8 cellular contexts compared by ENCODE assay signal in the genomic region with DNA sequence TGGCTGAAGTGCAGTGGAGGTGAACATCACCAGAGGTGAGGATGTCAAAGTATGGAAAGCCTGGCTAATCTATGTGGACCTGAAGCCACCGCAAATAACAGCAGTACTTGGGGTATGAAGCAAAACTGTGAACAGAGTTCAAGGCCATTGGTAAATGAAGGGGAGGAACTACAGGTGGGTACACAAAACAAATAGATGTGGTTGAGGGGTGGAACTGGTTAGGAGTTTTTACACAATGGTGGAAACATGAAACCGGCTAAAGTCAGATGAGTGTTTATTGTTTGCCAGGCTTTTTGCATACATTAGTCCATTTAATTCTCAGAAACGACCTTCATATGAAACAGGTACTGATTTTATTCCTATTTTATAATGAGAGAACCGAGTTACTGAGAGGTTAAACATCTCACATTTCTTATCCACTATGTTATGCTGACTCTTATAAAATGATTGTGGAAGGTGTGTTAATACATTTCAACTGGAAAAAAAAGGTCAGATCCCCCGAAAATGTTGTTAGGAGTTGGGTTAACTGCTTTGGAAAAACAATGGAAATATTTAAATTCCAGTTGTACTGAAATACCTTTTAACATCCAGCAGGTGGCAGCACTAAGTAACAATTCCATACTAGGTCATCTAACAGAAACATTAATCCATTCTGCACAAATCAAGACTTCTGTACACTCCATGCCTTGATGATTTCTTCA. TPM values are rescaled to one million over a fixed set of nuclear protein-coding genes. Genes with fewer than 3 reads are reported as not detected.
A peak's percentile ranks its signal among the peaks of the same experiment; 100 is the strongest.
DNase-seq lines count a peak whose midpoint lies in the region; ATAC-seq and TF ChIP-seq lines count a peak whose summit lies in the region.

No MANE protein-coding gene starts in this region.

- no peaks in the 10 kb centered on the region for H3K27me3 ChIP-seq in uterus

- TF ChIP-seq CTCF in AG10803 (conservative IDR thresholded peaks at IDR 0.05; ENCODE audit: low read length) (peak; percentile 67), GM12875 (IDR thresholded peaks at IDR 0.05; ENCODE audit: borderline replicate concordance, insufficient read depth, low read depth, low read length) (peak; percentile 31; the same call in 1 of the 2 replicates), uterus (IDR thresholded peaks at IDR 0.05) (peak; percentile 53 to 65 (median 58))
- TF ChIP-seq CTCF in activated CD8-positive, alpha-beta T cell treated with anti-CD3 and anti-CD28 coated beads for 36 hours (IDR thresholded peaks at IDR 0.05), result peak; percentile 90

- TF ChIP-seq POLR2A in uterus (IDR thresholded peaks at IDR 0.05), result no peak

- H3K9me3 Mint-ChIP-seq in activated CD8-positive, alpha-beta T cell treated with anti-CD3 and anti-CD28 coated beads for 36 hours, result no peaks in the 10 kb centered on the region

- peaks cover 6% of the 10 kb centered on the region for H3K4me1 Mint-ChIP-seq in activated CD8-positive, alpha-beta T cell treated with anti-CD3 and anti-CD28 coated beads for 36 hours (ENCODE audit: low read depth)

- peaks cover 64% of the 10 kb centered on the region for H3K36me3 Mint-ChIP-seq in activated CD8-positive, alpha-beta T cell treated with anti-CD3 and anti-CD28 coated beads for 36 hours (ENCODE audit: low read depth)

- no peak overlapping the region for H3K27ac Mint-ChIP-seq in activated CD8-positive, alpha-beta T cell treated with anti-CD3 and anti-CD28 coated beads for 36 hours

- no peak overlapping the region for H3K4me3 Mint-ChIP-seq in activated CD8-positive, alpha-beta T cell treated with anti-CD3 and anti-CD28 coated beads for 36 hours

- POLR2A ChIA-PET in activated CD8-positive, alpha-beta T cell treated with anti-CD3 and anti-CD28 coated beads for 36 hours (lab: Charles Lee), result no interaction called here

- H3K4me3 ChIP-seq in AG10803 (ENCODE audit: low read length) (no peak overlapping the region), GM12875 (ENCODE audit: low read depth, low read length) (no peak overlapping the region), uterus (no peak overlapping the region)

- no peak overlapping the region for H3K27ac ChIP-seq in uterus

- H3K9me3 ChIP-seq in uterus, result no peaks in the 10 kb centered on the region

- DNase-seq in AG10803 (ENCODE audit: low read depth) (peak; percentile 48), NCI-H1694 treated with DMSO at 0.1 percent for 48 hours (lab: John Stamatoyannopoulos, UW) (peak; percentile 47), inferior parietal cortex (ENCODE audit: extremely low spot score) (peak; percentile 52), uterus (no peak)
- DNase-seq in activated CD8-positive, alpha-beta T cell treated with anti-CD3 and anti-CD28 coated beads for 36 hours, result peak; percentile 8

- no peaks in the 10 kb centered on the region for H3K36me3 ChIP-seq in uterus

- peak; percentile 55 for ATAC-seq in activated CD8-positive, alpha-beta T cell treated with anti-CD3 and anti-CD28 coated beads for 36 hours
- ATAC-seq in GM19324 (IDR thresholded peaks at IDR 0.05; ENCODE audit: low FRiP score, unreplicated experiment) (no peak), HG03442 (IDR thresholded peaks at IDR 0.05; ENCODE audit: unreplicated experiment) (no peak)

- intact Hi-C loops in activated CD8-positive, alpha-beta T cell treated with anti-CD3 and anti-CD28 coated beads for 36 hours (cut with micrococcal nuclease), result no loop called here
- intact Hi-C loops in uterus (cut with DNase I; ENCODE audit: low total_unique reads), result no loop called here

- H3K27me3 Mint-ChIP-seq in activated CD8-positive, alpha-beta T cell treated with anti-CD3 and anti-CD28 coated beads for 36 hours, result no peaks in the 10 kb centered on the region

- CTCF ChIA-PET in activated CD8-positive, alpha-beta T cell treated with anti-CD3 and anti-CD28 coated beads for 36 hours (lab: Charles Lee), result interaction anchor here (0.8 to 1.1 kb wide), 6 partner anchors 12 to 489 kb away, joined by 3 to 4 read pairs (median 3); no protein-coding TSS in a partner anchor

- H3K4me1 ChIP-seq in uterus, result no peaks in the 10 kb centered on the region

RNA-seq across cellular contexts. Expression of a gene that starts 44.3 kb away (rescaled TPM):
- total RNA-seq in activated CD8-positive, alpha-beta T cell treated with anti-CD3 and anti-CD28 coated beads for 36 hours, result 10 to 100 TPM; 40.7 to 42.0 TPM
- total RNA-seq in uterus, result 10 to 100 TPM; 21.5 to 63.2 (median 42.0) TPM

RNA-seq across cellular contexts. Expression of a gene that starts 56.8 kb away (rescaled TPM):
- total RNA-seq in activated CD8-positive, alpha-beta T cell treated with anti-CD3 and anti-CD28 coated beads for 36 hours, result 10 to 100 TPM; 39.4 to 46.6 TPM
- total RNA-seq in uterus, result 10 to 100 TPM in 3 of 4 donors, 1 to 10 TPM in 1; 8.5 to 36.3 (median 27.8) TPM

RNA-seq across cellular contexts. Expression of a gene that starts 56.8 kb away (rescaled TPM):
- 10 to 100 TPM; 19.6 to 20.8 TPM for total RNA-seq in activated CD8-positive, alpha-beta T cell treated with anti-CD3 and anti-CD28 coated beads for 36 hours
- 10 to 100 TPM; 20.0 to 27.1 (median 22.5) TPM for total RNA-seq in uterus

Comparison
In these comparisons a context has a peak if more than half of its experiments do, and no peak if none do; other contexts are left out.
1. DNase-seq: peak in AG10803 (single experiment), NCI-H1694 treated with DMSO at 0.1 percent for 48 hours (single experiment), activated CD8-positive, alpha-beta T cell treated with anti-CD3 and anti-CD28 coated beads for 36 hours (single experiment) and inferior parietal cortex (single experiment); none in uterus (0 of 2).
2. CTCF ChIP-seq: peak in every context shown above with its lines; median percentile 90 in activated CD8-positive, alpha-beta T cell treated with anti-CD3 and anti-CD28 coated beads for 36 hours; 67 in AG10803; 58 in uterus; 31 in GM12875.